ENCODE assay signal across 24 cellular contexts in the genomic region with DNA sequence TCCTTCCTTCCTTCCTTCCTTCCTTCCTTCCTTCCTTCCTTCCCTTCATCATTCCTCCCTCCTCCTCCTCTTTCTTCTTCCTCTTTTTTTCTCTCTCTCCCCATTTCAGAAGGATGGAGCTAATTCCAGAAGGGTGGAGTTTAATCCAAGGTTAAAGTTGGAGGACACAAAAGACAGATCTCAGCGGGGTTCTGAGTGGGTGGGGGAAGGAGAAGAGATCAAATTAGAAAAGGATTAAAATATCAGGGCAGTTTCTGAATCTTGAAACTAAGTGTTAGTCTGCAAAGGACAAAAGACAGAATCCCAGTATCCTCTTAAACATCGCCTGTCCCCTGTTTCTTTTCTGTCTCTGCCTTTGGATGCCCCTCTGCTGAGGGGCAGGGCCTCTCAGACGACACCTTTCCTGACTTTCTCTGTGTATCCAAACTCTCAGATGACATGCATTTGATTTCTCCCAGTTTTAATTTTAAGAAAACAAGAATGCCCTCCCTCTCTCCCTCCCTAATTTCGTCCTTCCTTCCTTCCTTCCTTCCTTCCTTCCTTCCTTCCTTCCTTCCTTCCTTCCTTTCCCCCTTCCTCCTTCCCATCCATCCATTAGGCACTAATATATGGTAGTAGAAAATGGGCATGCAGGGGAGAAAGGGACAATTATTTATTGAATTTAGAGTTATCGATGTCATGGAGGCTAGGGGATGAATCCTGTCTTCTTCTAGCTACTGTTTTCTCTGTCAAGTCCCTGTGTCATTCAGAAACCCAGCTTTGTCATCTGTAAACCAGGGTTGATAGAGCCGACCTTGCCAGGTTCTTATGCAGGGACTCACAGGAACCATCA.
A peak's percentile ranks its signal among the peaks of the same experiment; 100 is the strongest.
DNase-seq lines count a peak whose midpoint lies in the region; ATAC-seq and TF ChIP-seq lines count a peak whose summit lies in the region.
"Had no signal": no experiment of that assay in that cellular context is flagged by ENCODE, and none has a peak within 500 bp of the region (broad histone marks: within the 10 kb centered on the region; RNA-seq: fewer than 3 reads in every experiment).

No MANE protein-coding gene starts in this region.

- no peaks in the 10 kb centered on the region for H3K9me3 ChIP-seq in SK-N-MC (ENCODE audit: low read depth, low read length)
- H3K9me3 ChIP-seq in adrenal gland (replicated peaks in 1 of 3), result no peaks in the 10 kb centered on the region
- H3K9me3 ChIP-seq: A549, BE2C, BLaER1 had no signal

- H3K4me3 ChIP-seq in SK-N-MC, result peak overlapping the region; percentile 44
- H3K4me3 ChIP-seq in adrenal gland, result no peak overlapping the region
- H3K4me3 ChIP-seq: A549, BLaER1 had no signal

- in situ Hi-C loops in GM13976 (cut with MboI; ENCODE audit: low sequenced_read_pairs, unreplicated experiment), result no loop called here

- no peaks in the 10 kb centered on the region for H3K36me3 ChIP-seq in SK-N-MC (ENCODE audit: insufficient read depth, low read length)
- no peaks in the 10 kb centered on the region for H3K36me3 ChIP-seq in adrenal gland (replicated peaks in 1 of 2)
- H3K36me3 ChIP-seq: BE2C, BLaER1 had no signal

- peak; percentile 12 for DNase-seq in NCI-H82 (lab: John Stamatoyannopoulos, UW)
- no peak for DNase-seq in NCI-H82 treated with DMSO at 0.1 percent for 48 hours (lab: John Stamatoyannopoulos, UW; ENCODE audit: unreplicated experiment)
- DNase-seq in SK-N-MC (ENCODE audit: low read depth, low spot score), result peak; percentile 98
- no peak for DNase-seq in stimulated activated effector memory CD8-positive, alpha-beta T cell treated with anti-CD3 and anti-CD28 coated beads, Interleukin-12 subunit alpha, Interleukin-12 subunit beta, amount 100 ng/mL, for 72 hours (ENCODE audit: low spot score in 2 of 2)
- no peak for DNase-seq in GM13976 (ENCODE audit: low spot score)
- DNase-seq in adrenal gland, result no peak
- DNase-seq: ACHN; BE2C; C1 segment of cervical spinal cord; CD4-positive, alpha-beta memory T cell; CD4-positive, CD25-positive, alpha-beta regulatory T cell; CD8-positive, alpha-beta memory T cell; COR-L47; DMS 273 treated with DMSO at 0.1 percent for 48 hours; DMS153; DMS53; DMS79; DND-41; EL; GDM1 had no signal

- no peaks in the 10 kb centered on the region for H3K9me3 Mint-ChIP-seq in stimulated activated effector memory CD8-positive, alpha-beta T cell treated with anti-CD3 and anti-CD28 coated beads, Interleukin-12 subunit alpha, Interleukin-12 subunit beta, amount 100 ng/mL, for 72 hours
- H3K9me3 Mint-ChIP-seq: CD4-positive, CD25-positive, alpha-beta regulatory T cell; CD8-positive, alpha-beta memory T cell had no signal

- intact Hi-C loops in adrenal gland (cut with DNase I), result no loop called here

- no peak for TF ChIP-seq POLR2A in adrenal gland (IDR thresholded peaks at IDR 0.05)

- H3K4me1 Mint-ChIP-seq in stimulated activated effector memory CD8-positive, alpha-beta T cell treated with anti-CD3 and anti-CD28 coated beads, Interleukin-12 subunit alpha, Interleukin-12 subunit beta, amount 100 ng/mL, for 72 hours, result peaks cover 6% of the 10 kb centered on the region
- H3K4me1 Mint-ChIP-seq: CD14-positive monocyte; CD8-positive, alpha-beta memory T cell had no signal

- ATAC-seq in stimulated activated effector memory CD8-positive, alpha-beta T cell treated with anti-CD3 and anti-CD28 coated beads, Interleukin-12 subunit alpha, Interleukin-12 subunit beta, amount 100 ng/mL, for 72 hours, result peak; percentile 36
- ATAC-seq: A549 had no signal

- no peaks in the 10 kb centered on the region for H3K4me1 ChIP-seq in adrenal gland (replicated peaks in 1 of 2)
- H3K4me1 ChIP-seq: A549, BE2C had no signal

- no peaks in the 10 kb centered on the region for H3K36me3 Mint-ChIP-seq in stimulated activated effector memory CD8-positive, alpha-beta T cell treated with anti-CD3 and anti-CD28 coated beads, Interleukin-12 subunit alpha, Interleukin-12 subunit beta, amount 100 ng/mL, for 72 hours
- H3K36me3 Mint-ChIP-seq: CD14-positive monocyte; CD8-positive, alpha-beta memory T cell had no signal

- 60 to 70% (median 66%) methylated on average over 6 of the region's 6 CpGs for WGBS in adrenal gland, 4 donors

- TF ChIP-seq CTCF in GM13976 (IDR thresholded peaks at IDR 0.05; ENCODE audit: borderline replicate concordance, control extremely low read depth, extremely low read depth, insufficient read depth, missing control alignments) (no peak), adrenal gland (IDR thresholded peaks at IDR 0.05) (no peak)

- no peak overlapping the region for H3K4me3 Mint-ChIP-seq in stimulated activated effector memory CD8-positive, alpha-beta T cell treated with anti-CD3 and anti-CD28 coated beads, Interleukin-12 subunit alpha, Interleukin-12 subunit beta, amount 100 ng/mL, for 72 hours
- H3K4me3 Mint-ChIP-seq: CD14-positive monocyte; CD4-positive, alpha-beta memory T cell; CD4-positive, CD25-positive, alpha-beta regulatory T cell; CD8-positive, alpha-beta memory T cell had no signal

- H3K27ac Mint-ChIP-seq in stimulated activated effector memory CD8-positive, alpha-beta T cell treated with anti-CD3 and anti-CD28 coated beads, Interleukin-12 subunit alpha, Interleukin-12 subunit beta, amount 100 ng/mL, for 72 hours, result no peak overlapping the region
- H3K27ac Mint-ChIP-seq: CD14-positive monocyte had no signal

- peak overlapping the region; percentile 100 for H3K27ac ChIP-seq in SK-N-MC
- H3K27ac ChIP-seq in adrenal gland, result no peak overlapping the region
- H3K27ac ChIP-seq: 22Rv1, A549, BLaER1 had no signal

- peak overlapping the region; percentile 76 for H3K9ac ChIP-seq in SK-N-MC (ENCODE audit: insufficient read length)
- H3K9ac ChIP-seq: BLaER1 had no signal

- H3K27me3 ChIP-seq in adrenal gland, result no peaks in the 10 kb centered on the region
- H3K27me3 ChIP-seq: BLaER1 had no signal

Comparison
In these comparisons a context has a peak if more than half of its experiments do, and no peak if none do; other contexts are left out.
1. DNase-seq: peak in NCI-H82 (single experiment) and SK-N-MC (single experiment); none in NCI-H82 treated with DMSO at 0.1 percent for 48 hours (single experiment), stimulated activated effector memory CD8-positive, alpha-beta T cell treated with anti-CD3 and anti-CD28 coated beads, Interleukin-12 subunit alpha, Interleukin-12 subunit beta, amount 100 ng/mL, for 72 hours (0 of 2), GM13976 (single experiment) and adrenal gland (0 of 7).